In the genomic region with DNA sequence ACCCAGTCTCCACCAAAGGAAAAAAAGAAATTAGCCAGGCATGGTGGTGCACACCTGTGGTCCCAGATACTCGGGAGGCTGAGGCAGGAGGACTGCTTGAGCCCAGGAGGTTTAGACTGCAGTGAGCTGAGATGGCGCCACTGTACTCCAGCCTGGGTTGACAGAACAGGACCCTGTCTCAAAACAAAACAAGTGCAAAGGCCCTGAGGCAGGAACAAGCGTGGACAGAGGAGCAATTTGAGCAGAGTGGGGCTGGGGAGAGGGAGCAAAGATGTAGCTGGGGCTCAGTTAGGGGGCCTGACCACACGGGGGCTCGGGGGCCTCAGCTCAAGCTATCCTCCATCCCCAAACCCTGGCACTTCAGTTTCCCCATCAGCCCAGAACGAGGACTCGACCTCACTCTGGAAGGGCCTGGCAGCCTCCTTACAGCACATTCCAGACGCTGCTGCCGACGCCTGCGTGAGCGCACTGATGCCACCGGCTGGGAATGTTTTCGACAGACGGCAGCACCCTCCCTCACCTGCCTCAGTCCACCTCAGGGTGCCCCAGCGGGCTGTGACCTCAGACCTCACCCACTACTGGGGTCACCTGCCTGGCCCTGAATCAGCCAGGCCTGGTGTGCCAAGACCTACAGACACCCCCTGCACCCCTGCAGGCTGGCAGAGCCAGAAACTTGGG, we compare ENCODE assay signal across 19 cellular contexts. TPM values are rescaled to one million over a fixed set of nuclear protein-coding genes. Genes with fewer than 3 reads are reported as not detected.
DNase-seq lines count a peak whose midpoint lies in the region; ATAC-seq and TF ChIP-seq lines count a peak whose summit lies in the region.
"Had no signal": no experiment of that assay in that cellular context is flagged by ENCODE, and none has a peak within 500 bp of the region (broad histone marks: within the 10 kb centered on the region; RNA-seq: fewer than 3 reads in every experiment).

No MANE protein-coding gene starts in this region.

- no peak overlapping the region for H4K8ac ChIP-seq in mesendoderm (ENCODE audit: low read depth, low read length)

- DNase-seq in right cardiac atrium (peak in 2 of 3 donors; percentile 41 to 60), cardiac septum (ENCODE audit: low spot score) (no peak), RWPE1 (ENCODE audit: low spot score) (no peak), mesendoderm (peak; percentile 48), thoracic aorta (ENCODE audit: low spot score) (no peak), iPS-NIHi11 (ENCODE audit: low spot score) (no peak), Peyer's patch (no peak)
- DNase-seq: Calu3; CD4-positive, alpha-beta T cell; GOT3; NCI-H1105; NCI-H1694 treated with DMSO at 0.1 percent for 48 hours; NCI-H446; NCI-H748 treated with DMSO at 0.1 percent for 48 hours had no signal

- H2BK5ac ChIP-seq in mesendoderm (ENCODE audit: low read length), result no peak overlapping the region

- H4K5ac ChIP-seq in mesendoderm (ENCODE audit: low read length), result no peak overlapping the region

- WGBS in right cardiac atrium, result 82% methylated on average over 16 of the region's 16 CpGs
- no CpG with 5 or more reads among the region's 16 CpGs for WGBS in mesendoderm (ENCODE audit: extremely low coverage, insufficient coverage, low lambda C conversion rate)

- no peak for ATAC-seq in right cardiac atrium
- no peak for ATAC-seq in thoracic aorta (ENCODE audit: insufficient number of reproducible peaks, low FRiP score, low read depth)
- ATAC-seq in GM21576 (IDR thresholded peaks at IDR 0.05; ENCODE audit: unreplicated experiment), result no peak

- CTCF ChIA-PET in RWPE1 (lab: Yijun Ruan, JAX), result no interaction called here

- H3K9me3 ChIP-seq in right cardiac atrium (ENCODE audit: control insufficient read depth, low read length) (no peaks in the 10 kb centered on the region), thoracic aorta (no peaks in the 10 kb centered on the region), Peyer's patch (no peaks in the 10 kb centered on the region)

- H3K79me1 ChIP-seq in mesendoderm (ENCODE audit: low read length), result peaks cover 4% of the 10 kb centered on the region

- H3K23ac ChIP-seq in mesendoderm (ENCODE audit: low read length), result no peak overlapping the region

- H3K4ac ChIP-seq in mesendoderm (ENCODE audit: low read depth, low read length), result no peak overlapping the region

- intact Hi-C loops in right cardiac atrium (cut with DNase I), result no loop called here
- intact Hi-C loops in cardiac septum (cut with DNase I), result no loop called here

- H3K36me3 ChIP-seq in mesendoderm (ENCODE audit: control insufficient read depth, insufficient read depth, low read length) (no peaks in the 10 kb centered on the region), thoracic aorta (no peaks in the 10 kb centered on the region), Peyer's patch (peaks cover 0 to 12% (median 0%) of the 10 kb centered on the region in 3 donors)

- H2AK5ac ChIP-seq in mesendoderm (ENCODE audit: low read length), result no peak overlapping the region

- H3K4me3 ChIP-seq in right cardiac atrium (ENCODE audit: low read length) (no peak overlapping the region), mesendoderm (ENCODE audit: low read length) (no peak overlapping the region), thoracic aorta (no peak overlapping the region), Peyer's patch (no peak overlapping the region)

- H2BK120ac ChIP-seq in mesendoderm (ENCODE audit: low read depth, low read length), result no peak overlapping the region

- no peak overlapping the region for H3K56ac ChIP-seq in mesendoderm (ENCODE audit: low read length)

- no peaks in the 10 kb centered on the region for H3K27me3 ChIP-seq in right cardiac atrium (ENCODE audit: control insufficient read depth, insufficient read depth)
- no peaks in the 10 kb centered on the region for H3K27me3 ChIP-seq in mesendoderm (ENCODE audit: insufficient read depth, low read length, poor library complexity)
- no peaks in the 10 kb centered on the region for H3K27me3 ChIP-seq in thoracic aorta (replicated peaks; ENCODE audit: insufficient read depth)
- H3K27me3 ChIP-seq in Peyer's patch, result no peaks in the 10 kb centered on the region

- H3K27ac ChIP-seq in right cardiac atrium (ENCODE audit: low read length), result no peak overlapping the region
- H3K27ac ChIP-seq in RWPE1, result peak overlapping the region; percentile 42
- H3K27ac ChIP-seq in mesendoderm (ENCODE audit: low read depth, low read length), result no peak overlapping the region
- H3K27ac ChIP-seq in thoracic aorta, result peak overlapping the region; percentile 1 to 10
- H3K27ac ChIP-seq in Peyer's patch, result no peak overlapping the region
- H3K27ac ChIP-seq: KMS-11 had no signal

- H3K4me2 ChIP-seq in mesendoderm (ENCODE audit: low read length), result no peak overlapping the region

- TF ChIP-seq CTCF in RWPE1 (conservative IDR thresholded peaks at IDR 0.05; ENCODE audit: low read depth), result no peak
- no peak for TF ChIP-seq CTCF in thoracic aorta (IDR thresholded peaks at IDR 0.05)
- no peak for TF ChIP-seq CTCF in Peyer's patch (IDR thresholded peaks at IDR 0.05)

- no peak overlapping the region for H3K18ac ChIP-seq in mesendoderm (ENCODE audit: low read length)

- no peak overlapping the region for H2BK15ac ChIP-seq in mesendoderm (replicated peaks; ENCODE audit: low read depth)

- H3K4me1 ChIP-seq in right cardiac atrium (ENCODE audit: control insufficient read depth, insufficient read depth, low read length) (peaks cover 6% of the 10 kb centered on the region), mesendoderm (ENCODE audit: control insufficient read depth, low read depth, low read length) (peaks cover 3% of the 10 kb centered on the region), thoracic aorta (ENCODE audit: control insufficient read depth in 1 of 2, low read depth in 2 of 2) (peaks cover 20 to 26% of the 10 kb centered on the region in 2 donors), Peyer's patch (peaks cover 0 to 36% (median 20%) of the 10 kb centered on the region in 4 donors)

- H3K9ac ChIP-seq in mesendoderm (ENCODE audit: low read length), result no peak overlapping the region

- H3K79me2 ChIP-seq in mesendoderm (ENCODE audit: control insufficient read depth, insufficient read depth, low read length), result peaks cover 7% of the 10 kb centered on the region

- POLR2A ChIA-PET in RWPE1 (lab: Yijun Ruan, JAX; ENCODE audit: low non-redundant PET), result no interaction called here

- TF ChIP-seq POLR2A in Peyer's patch (IDR thresholded peaks at IDR 0.05), result no peak

RNA-seq across cellular contexts. Expression of gene POLRMT, which starts 1.8 kb away (rescaled TPM):
- total RNA-seq in right cardiac atrium, result 10 to 100 TPM; 36.1 to 46.4 (median 45.1) TPM
- polyA plus RNA-seq in right cardiac atrium, result 36.8 TPM
- 37.3 TPM for total RNA-seq in cardiac septum
- polyA plus RNA-seq in mesendoderm (2013, experiment 1 of 2), result 71.5 TPM
- polyA plus RNA-seq in mesendoderm (2013, experiment 2 of 2), result 73.0 TPM
- total RNA-seq in thoracic aorta, result 10 to 100 TPM; 23.8 to 30.9 TPM
- 100 to 1,000 TPM in 1 of 4 donors, 10 to 100 TPM in 3; 33.8 to 119 (median 70.5) TPM for total RNA-seq in Peyer's patch

RNA-seq across cellular contexts. Expression of gene FGF22, which starts 4.6 kb away (rescaled TPM):
- total RNA-seq in right cardiac atrium (under 1 TPM in 3 of 4 donors, not detected in 1; 0.15 to 0.34 (median 0.17) TPM), cardiac septum (not detected), thoracic aorta (under 1 TPM; 0.27 to 0.56 TPM), Peyer's patch (not detected)
- polyA plus RNA-seq in right cardiac atrium, result 0.23 TPM
- polyA plus RNA-seq in mesendoderm (2013, experiment 1 of 2), result 0.08 TPM
- 0.10 TPM for polyA plus RNA-seq in mesendoderm (2013, experiment 2 of 2)
- total RNA-seq: G401, MCF 10A, RPMI7951 had no signal

RNA-seq across cellular contexts. Expression of gene RNF126, which starts 27.9 kb away (rescaled TPM):
- total RNA-seq in right cardiac atrium (10 to 100 TPM; 21.7 to 37.6 (median 28.0) TPM), cardiac septum (31.4 TPM), thoracic aorta (10 to 100 TPM; 47.8 to 61.9 TPM), Peyer's patch (100 to 1,000 TPM in 3 of 4 donors, 10 to 100 TPM in 1; 83.3 to 119 (median 115) TPM)
- polyA plus RNA-seq in right cardiac atrium, result 24.5 TPM
- 86.4 TPM for polyA plus RNA-seq in mesendoderm (2013, experiment 1 of 2)
- 86.7 TPM for polyA plus RNA-seq in mesendoderm (2013, experiment 2 of 2)

RNA-seq across cellular contexts. Expression of gene FSTL3, which starts 41.1 kb away (rescaled TPM):
- total RNA-seq in right cardiac atrium (100 to 1,000 TPM in 1 of 4 donors, 10 to 100 TPM in 3; 47.1 to 110 (median 61.9) TPM), cardiac septum (136 TPM), thoracic aorta (100 to 1,000 TPM; 361 to 595 TPM), Peyer's patch (10 to 100 TPM; 13.8 to 94.9 (median 34.9) TPM)
- polyA plus RNA-seq in right cardiac atrium, result 64.1 TPM
- 2.3 TPM for polyA plus RNA-seq in mesendoderm (2013, experiment 1 of 2)
- 2.6 TPM for polyA plus RNA-seq in mesendoderm (2013, experiment 2 of 2)

RNA-seq across cellular contexts. Expression of gene HCN2, which starts 45.4 kb away (rescaled TPM):
- total RNA-seq in right cardiac atrium (10 to 100 TPM; 15.8 to 24.7 (median 21.7) TPM), cardiac septum (12.0 TPM), thoracic aorta (not detected), Peyer's patch (not detected)
- polyA plus RNA-seq in right cardiac atrium, result 19.3 TPM
- polyA plus RNA-seq in mesendoderm (2013, experiment 1 of 2), result 0.79 TPM
- 0.81 TPM for polyA plus RNA-seq in mesendoderm (2013, experiment 2 of 2)

Comparison
In these comparisons a context has a peak if more than half of its experiments do, and no peak if none do; other contexts are left out.
1. DNase-seq: peak in right cardiac atrium (2 of 3) and mesendoderm (single experiment); none in cardiac septum (single experiment), RWPE1 (single experiment), thoracic aorta (single experiment), iPS-NIHi11 (single experiment) and Peyer's patch (0 of 3).
2. H3K27ac ChIP-seq: peak in RWPE1 (single experiment) and thoracic aorta (2 of 2); none in right cardiac atrium (single experiment), mesendoderm (single experiment) and Peyer's patch (0 of 4).